Comparison of ENCODE assay signal across 8 cellular contexts in the genomic region with DNA sequence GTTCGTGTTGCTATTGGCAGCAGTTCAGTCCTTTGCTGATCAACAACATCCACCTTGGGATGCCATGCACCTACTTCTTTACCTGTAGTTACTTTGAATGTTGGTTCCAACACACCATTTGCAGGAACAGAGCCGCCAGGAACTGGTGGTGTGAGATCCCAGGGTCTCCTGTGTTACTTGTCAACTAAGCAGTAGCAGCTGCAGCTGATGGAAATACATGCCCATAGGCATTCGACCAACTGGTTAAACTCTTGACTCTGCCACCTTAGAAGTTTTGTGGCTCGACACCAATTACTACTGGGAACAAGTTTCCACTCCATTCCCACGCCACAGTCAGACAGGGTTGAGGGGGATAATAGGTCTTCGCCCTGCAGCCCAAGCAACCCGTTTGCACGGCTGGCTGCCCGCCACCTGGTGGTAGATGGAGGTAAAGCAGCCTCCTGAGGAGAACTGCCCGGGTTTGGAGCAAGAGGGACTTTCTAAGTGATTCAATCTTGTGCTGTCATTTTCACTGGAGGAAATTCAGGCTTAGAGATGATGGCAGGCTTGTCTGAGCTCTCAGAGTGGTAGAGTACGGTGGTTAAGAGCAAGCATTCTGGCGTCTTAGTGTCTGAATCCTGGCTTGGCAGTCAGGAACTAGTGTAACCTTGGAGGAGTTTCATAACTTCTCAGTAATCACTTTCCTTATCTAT.
DNase-seq lines count a peak whose midpoint lies in the region; ATAC-seq and TF ChIP-seq lines count a peak whose summit lies in the region.

No MANE protein-coding gene starts in this region.

- H3K27me3 Mint-ChIP-seq in activated CD8-positive, alpha-beta memory T cell treated with anti-CD3 and anti-CD28 coated beads, Interleukin-2, amount 10 ng/mL, durations not matched to agents 7 days and 5 days = peaks cover 48% of the 10 kb centered on the region
- peaks cover 0 to 24% of the 10 kb centered on the region in 2 donors for H3K27me3 Mint-ChIP-seq in effector memory CD8-positive, alpha-beta T cell
- no peaks in the 10 kb centered on the region for H3K27me3 Mint-ChIP-seq in mesothelial cell of epicardium (ENCODE audit: low read depth)

- CTCF ChIA-PET in A673 (lab: Charles Lee) = interaction anchor here (0.7 to 1.1 kb wide), 3 partner anchors 31 to 47 kb away, joined by 3 to 6 read pairs (median 3); no protein-coding TSS in a partner anchor
- CTCF ChIA-PET in activated CD8-positive, alpha-beta memory T cell treated with anti-CD3 and anti-CD28 coated beads, Interleukin-2, amount 10 ng/mL, durations not matched to agents 7 days and 5 days (lab: Charles Lee) = interaction anchor here (0.6 to 7.5 kb wide), 15 partner anchors 10 to 530 kb away, joined by 3 to 202 read pairs (median 4); partner anchors contain the start of genes ARFIP1 and TIGD4

- peaks cover 13% of the 10 kb centered on the region for H3K4me1 ChIP-seq in A673 (ENCODE audit: insufficient read depth, low read length, poor library complexity, severe bottlenecking)

- no peaks in the 10 kb centered on the region for H3K9me3 Mint-ChIP-seq in activated CD8-positive, alpha-beta memory T cell treated with anti-CD3 and anti-CD28 coated beads, Interleukin-2, amount 10 ng/mL, durations not matched to agents 7 days and 5 days (ENCODE audit: low read depth)
- H3K9me3 Mint-ChIP-seq in effector memory CD8-positive, alpha-beta T cell = no peaks in the 10 kb centered on the region
- H3K9me3 Mint-ChIP-seq in mesothelial cell of epicardium = no peaks in the 10 kb centered on the region

- H3K36me3 Mint-ChIP-seq in activated CD8-positive, alpha-beta memory T cell treated with anti-CD3 and anti-CD28 coated beads, Interleukin-2, amount 10 ng/mL, durations not matched to agents 7 days and 5 days = no peaks in the 10 kb centered on the region
- H3K36me3 Mint-ChIP-seq in effector memory CD8-positive, alpha-beta T cell (ENCODE audit: insufficient read depth) = peaks cover 4% of the 10 kb centered on the region
- H3K36me3 Mint-ChIP-seq in mesothelial cell of epicardium = no peaks in the 10 kb centered on the region

- DNase-seq in A673 (ENCODE audit: low spot score) (peak; percentile 78), NK-92 (lab: John Stamatoyannopoulos, UW; ENCODE audit: unreplicated experiment) (peak; percentile 6), mesothelial cell of epicardium (ENCODE audit: low spot score in 2 of 2, unreplicated experiment in 2 of 2) (peak; percentile 69 to 91)
- peak; percentile 78 for DNase-seq in activated CD8-positive, alpha-beta memory T cell treated with anti-CD3 and anti-CD28 coated beads, Interleukin-2, amount 10 ng/mL, durations not matched to agents 7 days and 5 days
- DNase-seq in effector memory CD8-positive, alpha-beta T cell = peak; percentile 76 to 86 (median 81)
- DNase-seq in stimulated activated CD8-positive, alpha-beta memory T cell treated with anti-CD3 and anti-CD28 coated beads, Interleukin-4, amount 100 ng/mL, for 1 hour (ENCODE audit: low read depth in 2 of 2, low spot score in 1 of 2) = peak; percentile 70 to 78

- no TSS peak for BruUV-seq in A673 (replicated peaks; lab: Mats Ljungman, UMichigan)

- no peak overlapping the region for H3K27ac Mint-ChIP-seq in activated CD8-positive, alpha-beta memory T cell treated with anti-CD3 and anti-CD28 coated beads, Interleukin-2, amount 10 ng/mL, durations not matched to agents 7 days and 5 days
- H3K27ac Mint-ChIP-seq in effector memory CD8-positive, alpha-beta T cell = peak overlapping the region in 1 of 2 donors; percentile 7
- H3K27ac Mint-ChIP-seq in mesothelial cell of epicardium = no peak overlapping the region

- no peak overlapping the region for H3K4me3 Mint-ChIP-seq in activated CD8-positive, alpha-beta memory T cell treated with anti-CD3 and anti-CD28 coated beads, Interleukin-2, amount 10 ng/mL, durations not matched to agents 7 days and 5 days
- H3K4me3 Mint-ChIP-seq in effector memory CD8-positive, alpha-beta T cell = no peak overlapping the region
- no peak overlapping the region for H3K4me3 Mint-ChIP-seq in mesothelial cell of epicardium

- H3K9me3 ChIP-seq in A673 (ENCODE audit: low read depth, low read length, poor library complexity, severe bottlenecking) = no peaks in the 10 kb centered on the region

- peak; percentile 96 for TF ChIP-seq CTCF in A673 (conservative IDR thresholded peaks at IDR 0.05; ENCODE audit: low read depth, low read length)
- peak; percentile 99 for TF ChIP-seq CTCF in mesothelial cell of epicardium (IDR thresholded peaks at IDR 0.05; ENCODE audit: unreplicated experiment)

- ATAC-seq in GM18498 (IDR thresholded peaks at IDR 0.05; ENCODE audit: unreplicated experiment) = peak; percentile 56
- ATAC-seq in HG03095 (IDR thresholded peaks at IDR 0.05; ENCODE audit: unreplicated experiment) = peak; percentile 66
- ATAC-seq in activated CD8-positive, alpha-beta memory T cell treated with anti-CD3 and anti-CD28 coated beads, Interleukin-2, amount 10 ng/mL, durations not matched to agents 7 days and 5 days = peak; percentile 74
- ATAC-seq in effector memory CD8-positive, alpha-beta T cell (replicated peaks) = peak; percentile 82

- no peak overlapping the region for H3K27ac ChIP-seq in A673 (ENCODE audit: low read depth, low read length, poor library complexity, severe bottlenecking)

- intact Hi-C loops in A673 (cut with micrococcal nuclease; ENCODE audit: unreplicated experiment) = loop anchor here (1.0 to 5.0 kb wide), 2 partner anchors 148 to 239 kb away; partner anchors contain the start of gene FHDC1

- no peaks in the 10 kb centered on the region for H3K36me3 ChIP-seq in A673 (ENCODE audit: insufficient read depth, low read length, poor library complexity, severe bottlenecking)

- no peak overlapping the region for H3K4me3 ChIP-seq in A673 (ENCODE audit: low read depth, low read length, poor library complexity, severe bottlenecking)

- no peaks in the 10 kb centered on the region for H3K27me3 ChIP-seq in A673 (replicated peaks; ENCODE audit: insufficient read depth, low read depth, low read length, poor library complexity)

- H3K4me1 Mint-ChIP-seq in activated CD8-positive, alpha-beta memory T cell treated with anti-CD3 and anti-CD28 coated beads, Interleukin-2, amount 10 ng/mL, durations not matched to agents 7 days and 5 days = peaks cover 20% of the 10 kb centered on the region
- H3K4me1 Mint-ChIP-seq in effector memory CD8-positive, alpha-beta T cell (ENCODE audit: low read depth in 2 of 2) = peaks cover 22 to 23% of the 10 kb centered on the region in 2 donors
- H3K4me1 Mint-ChIP-seq in mesothelial cell of epicardium = peaks cover 18% of the 10 kb centered on the region

- POLR2A ChIA-PET in A673 (lab: Charles Lee; ENCODE audit: low non-redundant PET) = no interaction called here

Comparison
In these comparisons a context has a peak if more than half of its experiments do, and no peak if none do; other contexts are left out.
1. DNase-seq: peak in every context shown above with its lines; median percentile 81 in effector memory CD8-positive, alpha-beta T cell; 80 in mesothelial cell of epicardium; 78 in A673; 78 in activated CD8-positive, alpha-beta memory T cell treated with anti-CD3 and anti-CD28 coated beads, Interleukin-2, amount 10 ng/mL, durations not matched to agents 7 days and 5 days; 74 in stimulated activated CD8-positive, alpha-beta memory T cell treated with anti-CD3 and anti-CD28 coated beads, Interleukin-4, amount 100 ng/mL, for 1 hour; 6 in NK-92.